In genomic region chr1:165619647-165620151, GRCh38 we compare ENCODE assay signal across 2 cellular contexts.
TF ChIP-seq lines count a peak whose summit lies in the region.

No MANE protein-coding gene starts in this region.

TF ChIP-seq in HepG2, 621 proteins besides CTCF, POLR2A, EP300 and RAD21:
- TF ChIP-seq CCAR2 (optimal IDR thresholded peaks at IDR 0.05; ENCODE audit: low read depth, low read length) (no peak), FIP1L1 (IDR thresholded peaks at IDR 0.05; ENCODE audit: borderline replicate concordance, insufficient read depth, low read depth, low read length) (no peak), KDM2A (CRISPR knock-in tag; IDR thresholded peaks at IDR 0.05; ENCODE audit: borderline replicate concordance, low read depth) (no peak), HNRNPK (IDR thresholded peaks at IDR 0.05; ENCODE audit: low read depth, low read length, poor library complexity, severe bottlenecking) (peak; percentile 70), FOXP4 (CRISPR knock-in tag; IDR thresholded peaks at IDR 0.05) (no peak), ZNF839 (CRISPR knock-in tag; IDR thresholded peaks at IDR 0.05; ENCODE audit: borderline replicate concordance) (no peak)
TF ChIP-seq in HepG2: peak in this region for 1.

TF ChIP-seq in K562, 482 proteins besides CTCF, POLR2A, EP300 and RAD21:
- no peak for TF ChIP-seq HOXB6 (CRISPR knock-in tag; IDR thresholded peaks at IDR 0.05; ENCODE audit: borderline replicate concordance)
- TF ChIP-seq ZBTB26 (CRISPR knock-in tag; IDR thresholded peaks at IDR 0.05) = 0 out of 2 replicates have a peak, but pooled peaks have one; percentile 27
- peak; percentile 93 for TF ChIP-seq PCBP2 (IDR thresholded peaks at IDR 0.05; ENCODE audit: low read depth, low read length, poor library complexity, severe bottlenecking)
- no peak for TF ChIP-seq NFIX (CRISPR knock-in tag; IDR thresholded peaks at IDR 0.05; ENCODE audit: low read depth)
- no peak for TF ChIP-seq ZNF134 (CRISPR knock-in tag; conservative IDR thresholded peaks at IDR 0.05)
- TF ChIP-seq KDM5B (IDR thresholded peaks at IDR 0.05; ENCODE audit: insufficient replicate concordance, low read depth, low read length) = no peak
- TF ChIP-seq CEBPZ (IDR thresholded peaks at IDR 0.05; ENCODE audit: borderline replicate concordance, low read depth, low read length) = no peak
- no peak for TF ChIP-seq BACH1 (tag; IDR thresholded peaks at IDR 0.05)
- peak; percentile 40 for TF ChIP-seq HNRNPK (IDR thresholded peaks at IDR 0.05; ENCODE audit: low read depth, low read length, poor library complexity, severe bottlenecking)
